Comparison of ENCODE assay signal across 13 cellular contexts in the genomic region with DNA sequence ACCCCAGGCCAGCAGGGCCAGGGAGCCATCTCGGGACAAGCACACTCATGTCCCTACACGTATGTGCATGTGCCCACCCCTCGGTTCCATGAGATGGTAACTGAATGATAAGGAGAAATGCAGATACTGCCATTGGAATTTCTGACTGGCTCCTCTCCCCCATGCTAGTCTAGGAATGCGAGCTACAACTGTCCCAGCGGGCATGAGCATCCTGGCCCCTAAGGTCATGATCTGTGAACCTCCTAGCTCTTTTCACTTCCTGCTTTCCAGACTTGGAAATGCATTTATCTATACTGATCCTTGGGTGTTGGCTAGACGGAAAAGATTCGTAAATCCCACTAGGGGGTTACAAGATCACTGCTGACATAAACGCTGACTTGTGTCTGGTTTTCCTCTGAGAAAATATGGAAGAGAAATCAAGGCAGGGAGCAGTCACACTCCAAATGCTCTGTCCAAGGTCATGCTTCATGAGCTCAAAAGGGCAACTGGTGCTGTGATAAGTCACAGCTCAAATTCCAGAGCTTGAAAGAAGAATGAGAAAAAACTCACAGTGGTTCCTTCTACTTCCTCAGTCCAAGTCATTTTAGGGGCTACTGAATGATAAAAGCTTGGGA. TPM values are rescaled to one million over a fixed set of nuclear protein-coding genes. Genes with fewer than 3 reads are reported as not detected.
DNase-seq lines count a peak whose midpoint lies in the region; ATAC-seq and TF ChIP-seq lines count a peak whose summit lies in the region.
"Had no signal": no experiment of that assay in that cellular context is flagged by ENCODE, and none has a peak within 500 bp of the region (broad histone marks: within the 10 kb centered on the region; RNA-seq: fewer than 3 reads in every experiment).

No MANE protein-coding gene starts in this region.

- H3K27ac Mint-ChIP-seq in natural killer cell: no peak overlapping the region
- H3K27ac Mint-ChIP-seq: activated CD8-positive, alpha-beta memory T cell treated with anti-CD3 and anti-CD28 coated beads, Interleukin-2, amount 10 ng/mL, durations not matched to agents 7 days and 5 days had no signal

- no peaks in the 10 kb centered on the region for H3K36me3 Mint-ChIP-seq in natural killer cell

- intact Hi-C loops in OCI-LY7 (cut with micrococcal nuclease; ENCODE audit: unreplicated experiment) (no loop called here), left ventricle myocardium superior (cut with micrococcal nuclease) (no loop called here), natural killer cell (cut with micrococcal nuclease) (no loop called here)

- CTCF ChIA-PET in OCI-LY7 (lab: Charles Lee; ENCODE audit: unreplicated experiment): no interaction called here

- H2AFZ ChIP-seq in OCI-LY7 (ENCODE audit: low read length) (no peak overlapping the region), parathyroid adenoma (no peak overlapping the region)

- peaks cover 18 to 66% (median 52%) of the 10 kb centered on the region in 10 experiments for H3K4me1 ChIP-seq in BLaER1 treated with 17β-estradiol and CSF1 and Interleukin-3, amounts not matched to agents 10 nM and 100 nM
- H3K4me1 ChIP-seq in OCI-LY7 (ENCODE audit: insufficient read depth, low read length, poor library complexity, severe bottlenecking) (peaks cover 29% of the 10 kb centered on the region), parathyroid adenoma (peaks cover 16% of the 10 kb centered on the region)

- H4K20me1 ChIP-seq in BLaER1 treated with 17β-estradiol and CSF1 and Interleukin-3, amounts not matched to agents 10 nM and 100 nM: peaks cover 83 to 99% (median 98%) of the 10 kb centered on the region in 11 experiments
- H4K20me1 ChIP-seq in OCI-LY7 (ENCODE audit: insufficient read depth, low read length): peaks cover 18% of the 10 kb centered on the region; the same call in 1 of the 2 replicates

- H3K79me2 ChIP-seq in OCI-LY7 (ENCODE audit: insufficient read depth, low read depth, low read length): peaks cover 70% of the 10 kb centered on the region
- H3K79me2 ChIP-seq in parathyroid adenoma: peaks cover 7% of the 10 kb centered on the region

- H3K4me1 Mint-ChIP-seq in natural killer cell: peaks cover 0 to 22% of the 10 kb centered on the region in 2 donors

- H3K9me3 ChIP-seq in BLaER1 treated with 17β-estradiol and CSF1 and Interleukin-3, amounts not matched to agents 10 nM and 100 nM (replicated peaks in 1 of 11): no peaks in the 10 kb centered on the region
- H3K9me3 ChIP-seq in OCI-LY7 (ENCODE audit: low read length) (no peaks in the 10 kb centered on the region), parathyroid adenoma (ENCODE audit: control insufficient read depth, low read length) (no peaks in the 10 kb centered on the region)
- H3K9me3 ChIP-seq: ascending aorta, MG63 had no signal

- no peak overlapping the region for H3K9ac ChIP-seq in BLaER1 treated with 17β-estradiol and CSF1 and Interleukin-3, amounts not matched to agents 10 nM and 100 nM
- no peak overlapping the region for H3K9ac ChIP-seq in parathyroid adenoma

- no peaks in the 10 kb centered on the region for H3K27me3 Mint-ChIP-seq in natural killer cell (ENCODE audit: low read depth in 2 of 2)
- H3K27me3 Mint-ChIP-seq: activated CD8-positive, alpha-beta memory T cell treated with anti-CD3 and anti-CD28 coated beads, Interleukin-2, amount 10 ng/mL, durations not matched to agents 7 days and 5 days had no signal

- ATAC-seq in left ventricle myocardium superior (no peak), natural killer cell (no peak)
- ATAC-seq: activated CD8-positive, alpha-beta memory T cell treated with anti-CD3 and anti-CD28 coated beads, Interleukin-2, amount 10 ng/mL, durations not matched to agents 7 days and 5 days had no signal

- BruUV-seq in OCI-LY7 (replicated peaks; lab: Mats Ljungman, UMichigan): no TSS peak

- TF ChIP-seq CTCF in OCI-LY7 (conservative IDR thresholded peaks at IDR 0.05; ENCODE audit: low read length) (no peak), parathyroid adenoma (IDR thresholded peaks at IDR 0.05) (no peak), natural killer cell (IDR thresholded peaks at IDR 0.05) (no peak)

- H3K27me3 ChIP-seq in BLaER1 treated with 17β-estradiol and CSF1 and Interleukin-3, amounts not matched to agents 10 nM and 100 nM: no peaks in the 10 kb centered on the region
- no peaks in the 10 kb centered on the region for H3K27me3 ChIP-seq in parathyroid adenoma (ENCODE audit: control insufficient read depth, insufficient read depth, low read length)
- H3K27me3 ChIP-seq: ascending aorta, MG63 had no signal

- H3K4me3 ChIP-seq in BLaER1 treated with 17β-estradiol and CSF1 and Interleukin-3, amounts not matched to agents 10 nM and 100 nM: no peak overlapping the region
- H3K4me3 ChIP-seq in OCI-LY7 (ENCODE audit: low read depth, low read length, poor library complexity, severe bottlenecking) (no peak overlapping the region), parathyroid adenoma (ENCODE audit: low read depth, low read length) (no peak overlapping the region)
- H3K4me3 ChIP-seq: ascending aorta, MG63 had no signal

- 0 out of 22 replicates have a peak overlapping the region, but pooled peaks of 2 of the 11 experiments have one; percentile 32 to 34 for H3K27ac ChIP-seq in BLaER1 treated with 17β-estradiol and CSF1 and Interleukin-3, amounts not matched to agents 10 nM and 100 nM
- H3K27ac ChIP-seq in OCI-LY7 (ENCODE audit: low read depth, low read length, poor library complexity, severe bottlenecking) (peak overlapping the region; percentile 54), parathyroid adenoma (no peak overlapping the region)

- H3K4me2 ChIP-seq in BLaER1 treated with 17β-estradiol and CSF1 and Interleukin-3, amounts not matched to agents 10 nM and 100 nM: peak overlapping the region in 6 of 11 experiments; percentile 5 to 57 (median 21); a peak in 10 of 22 replicates
- H3K4me2 ChIP-seq in OCI-LY7 (ENCODE audit: low read length) (peak overlapping the region; percentile 25; the same call in 1 of the 2 replicates), parathyroid adenoma (ENCODE audit: low read length) (peak overlapping the region; percentile 26)

- POLR2A ChIA-PET in OCI-LY7 (lab: Charles Lee): interaction anchor here (0.6 to 0.7 kb wide), 2 partner anchors 33 to 329 kb away, joined by 3 to 4 read pairs; no protein-coding TSS in a partner anchor

- H3K36me3 ChIP-seq in BLaER1 treated with 17β-estradiol and CSF1 and Interleukin-3, amounts not matched to agents 10 nM and 100 nM: peaks cover 47 to 88% (median 66%) of the 10 kb centered on the region in 11 experiments
- H3K36me3 ChIP-seq in OCI-LY7 (ENCODE audit: insufficient read depth, low read length) (peaks cover 92% of the 10 kb centered on the region), parathyroid adenoma (ENCODE audit: control insufficient read depth, insufficient read depth, low read length) (no peaks in the 10 kb centered on the region)

- H3K9me2 ChIP-seq in OCI-LY7 (ENCODE audit: insufficient read depth, low read length): no peaks in the 10 kb centered on the region

- H3K4me3 Mint-ChIP-seq in natural killer cell: no peak overlapping the region
- H3K4me3 Mint-ChIP-seq: activated CD8-positive, alpha-beta memory T cell treated with anti-CD3 and anti-CD28 coated beads, Interleukin-2, amount 10 ng/mL, durations not matched to agents 7 days and 5 days had no signal

- DNase-seq in OCI-LY7 (ENCODE audit: low spot score) (no peak), left ventricle myocardium superior (peak; percentile 20), DMS153 treated with DMSO at 0.1 percent for 48 hours (lab: John Stamatoyannopoulos, UW; ENCODE audit: unreplicated experiment) (no peak), natural killer cell (no peak), DMS 273 (lab: John Stamatoyannopoulos, UW; ENCODE audit: unreplicated experiment) (no peak)
- no peak for DNase-seq in stimulated activated CD4-positive, alpha-beta T cell treated with anti-CD3 and anti-CD28 coated beads, Interleukin-2, amount 100 ng/mL, for 24 hours
- DNase-seq: activated CD8-positive, alpha-beta memory T cell treated with anti-CD3 and anti-CD28 coated beads, Interleukin-2, amount 10 ng/mL, durations not matched to agents 7 days and 5 days; MG63; stimulated activated CD8-positive, alpha-beta memory T cell treated with anti-CD3 and anti-CD28 coated beads, Interleukin-4, amount 100 ng/mL, for 48 hours; T-helper 9 cell had no signal

- H3K9me3 Mint-ChIP-seq in natural killer cell: no peaks in the 10 kb centered on the region

RNA-seq across cellular contexts. Expression of a gene that starts 49.8 kb away (rescaled TPM):
- not detected in 2 replicates for total RNA-seq in OCI-LY7 (2014; rRNA removed; shearing (Covaris generic))
- total RNA-seq in OCI-LY7 (2022): not detected in 2 replicates
- total RNA-seq in left ventricle myocardium superior: 2.0 TPM
- under 1 TPM; 0.45 to 0.68 (median 0.52) TPM for total RNA-seq in natural killer cell
